In the genomic region with DNA sequence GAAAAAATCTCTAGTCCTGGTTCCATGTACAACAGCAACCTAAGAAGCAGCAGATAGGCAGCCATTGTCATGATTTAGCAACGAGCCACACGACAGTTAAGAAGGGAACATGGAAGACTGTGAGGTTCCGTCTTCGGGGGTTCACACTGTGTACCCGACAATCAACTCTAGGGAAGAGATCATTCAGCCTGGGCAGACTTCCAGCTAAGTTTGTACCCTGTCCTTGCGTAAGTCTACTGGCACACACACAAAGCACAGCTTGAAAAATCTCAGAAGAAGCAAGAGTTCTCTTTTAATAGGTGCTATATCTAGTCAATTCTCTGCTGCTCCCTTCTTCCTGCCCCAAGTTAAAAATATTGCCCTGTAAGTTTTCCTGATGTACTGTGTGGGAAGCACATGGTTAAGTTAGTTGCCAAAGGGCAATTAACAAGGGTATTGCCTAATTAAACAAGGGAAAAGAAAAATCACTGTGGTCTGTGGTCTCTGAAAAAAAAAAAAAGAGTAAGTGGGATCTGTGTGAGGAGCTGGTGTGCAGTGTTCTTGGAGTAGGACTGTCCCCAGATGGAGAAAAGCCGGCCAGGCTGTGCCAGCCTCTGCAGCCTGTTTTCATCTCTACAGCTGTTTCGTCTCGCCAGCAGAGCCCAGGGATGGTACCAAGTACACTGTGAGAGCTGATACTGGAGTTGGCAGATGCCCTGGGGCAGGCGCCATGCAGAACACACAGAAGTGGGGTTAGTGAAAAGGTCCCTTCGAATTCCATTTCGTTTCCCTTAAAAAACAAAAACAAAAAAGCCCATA, we compare ENCODE assay signal across 17 cellular contexts. TPM values are rescaled to one million over a fixed set of nuclear protein-coding genes. Genes with fewer than 3 reads are reported as not detected.
DNase-seq lines count a peak whose midpoint lies in the region; ATAC-seq, FAIRE-seq and TF ChIP-seq lines count a peak whose summit lies in the region.
"Had no signal": no experiment of that assay in that cellular context is flagged by ENCODE, and none has a peak within 500 bp of the region (broad histone marks: within the 10 kb centered on the region; RNA-seq: fewer than 3 reads in every experiment).

No MANE protein-coding gene starts in this region.

- no peak for TF ChIP-seq POLR2A in tibial nerve (IDR thresholded peaks at IDR 0.05)

- H3K27ac ChIP-seq in caudate nucleus (ENCODE audit: low read depth, low read length): peak overlapping the region; percentile 95
- peak overlapping the region; percentile 94 for H3K27ac ChIP-seq in layer of hippocampus (ENCODE audit: low read depth, low read length)
- H3K27ac ChIP-seq in tibial nerve: peak overlapping the region in 3 of 4 donors; percentile 23 to 52 (median 28)
- H3K27ac ChIP-seq in pancreas: no peak overlapping the region
- H3K27ac ChIP-seq: suprapubic skin had no signal

- peak overlapping the region; percentile 30 for H3K27ac Mint-ChIP-seq in activated naive CD4-positive, alpha-beta T cell treated with anti-CD3 and anti-CD28 coated beads, Interleukin-2, amount 10 ng/mL, durations not matched to agents 7 days and 5 days
- H3K27ac Mint-ChIP-seq: activated CD8-positive, alpha-beta T cell treated with anti-CD3 and anti-CD28 coated beads for 36 hours; activated naive CD4-positive, alpha-beta T cell treated with anti-CD3 and anti-CD28 coated beads, Interleukin-2, amount 50 U/mL, for 24 hours; dendritic cell treated with granulocyte-macrophage colony-stimulating factor and Interleukin-4, amounts not matched to agents 40 ng/mL and 50 ng/mL, for 4 days had no signal

- H3K27me3 Mint-ChIP-seq in activated naive CD4-positive, alpha-beta T cell treated with anti-CD3 and anti-CD28 coated beads, Interleukin-2, amount 10 ng/mL, durations not matched to agents 7 days and 5 days: peaks cover 46% of the 10 kb centered on the region
- H3K27me3 Mint-ChIP-seq: activated CD8-positive, alpha-beta T cell treated with anti-CD3 and anti-CD28 coated beads for 36 hours; activated naive CD4-positive, alpha-beta T cell treated with anti-CD3 and anti-CD28 coated beads, Interleukin-2, amount 50 U/mL, for 24 hours; dendritic cell treated with granulocyte-macrophage colony-stimulating factor and Interleukin-4, amounts not matched to agents 40 ng/mL and 50 ng/mL, for 4 days had no signal

- no peak for TF ChIP-seq EP300 in tibial nerve (IDR thresholded peaks at IDR 0.05)

- no peaks in the 10 kb centered on the region for H3K4me1 Mint-ChIP-seq in activated naive CD4-positive, alpha-beta T cell treated with anti-CD3 and anti-CD28 coated beads, Interleukin-2, amount 10 ng/mL, durations not matched to agents 7 days and 5 days
- H3K4me1 Mint-ChIP-seq: activated naive CD4-positive, alpha-beta T cell treated with anti-CD3 and anti-CD28 coated beads, Interleukin-2, amount 50 U/mL, for 24 hours had no signal

- no peak for ATAC-seq in pancreas
- ATAC-seq: activated CD8-positive, alpha-beta T cell treated with anti-CD3 and anti-CD28 coated beads for 36 hours had no signal

- 74 to 78% methylated on average over 12 of the region's 12 CpGs for WGBS in tibial nerve, 2 donors
- 83 to 90% methylated on average over 12 of the region's 12 CpGs for WGBS in pancreas, 2 donors

- DNase-seq in activated naive CD4-positive, alpha-beta T cell treated with anti-CD3 and anti-CD28 coated beads, Interleukin-2, amount 10 ng/mL, durations not matched to agents 7 days and 5 days: no peak
- DNase-seq in activated naive CD4-positive, alpha-beta T cell treated with anti-CD3 and anti-CD28 coated beads, Interleukin-2, amount 50 U/mL, for 16 hours: no peak
- DNase-seq in caudate nucleus (lab: John Stamatoyannopoulos, UW) (peak in 56 of 61 donors; percentile 16 to 95 (median 76)), tibial nerve (ENCODE audit: low spot score in 2 of 2) (peak in 1 of 2 donors; percentile 22), GOT3 (lab: John Stamatoyannopoulos, UW) (no peak), HUDEP-2 (lab: John Stamatoyannopoulos, UW; ENCODE audit: unreplicated experiment in 76 of 76) (no peak), pancreas (no peak)
- DNase-seq: activated CD8-positive, alpha-beta T cell treated with anti-CD3 and anti-CD28 coated beads for 36 hours; Calu3; NCI-H1436 treated with DMSO at 0.1 percent for 48 hours; T1000 had no signal

- no peak overlapping the region for H3K4me3 Mint-ChIP-seq in activated naive CD4-positive, alpha-beta T cell treated with anti-CD3 and anti-CD28 coated beads, Interleukin-2, amount 10 ng/mL, durations not matched to agents 7 days and 5 days
- H3K4me3 Mint-ChIP-seq: activated CD8-positive, alpha-beta T cell treated with anti-CD3 and anti-CD28 coated beads for 36 hours; activated naive CD4-positive, alpha-beta T cell treated with anti-CD3 and anti-CD28 coated beads, Interleukin-2, amount 50 U/mL, for 24 hours; dendritic cell treated with granulocyte-macrophage colony-stimulating factor and Interleukin-4, amounts not matched to agents 40 ng/mL and 50 ng/mL, for 4 days had no signal

- H3K4me3 ChIP-seq in tibial nerve (no peak overlapping the region), pancreas (no peak overlapping the region)
- H3K4me3 ChIP-seq: suprapubic skin had no signal

- H3K9me3 ChIP-seq in tibial nerve (no peaks in the 10 kb centered on the region), pancreas (no peaks in the 10 kb centered on the region)
- H3K9me3 ChIP-seq: suprapubic skin had no signal

- no peaks in the 10 kb centered on the region for H3K9me3 Mint-ChIP-seq in activated naive CD4-positive, alpha-beta T cell treated with anti-CD3 and anti-CD28 coated beads, Interleukin-2, amount 10 ng/mL, durations not matched to agents 7 days and 5 days
- H3K9me3 Mint-ChIP-seq: activated CD8-positive, alpha-beta T cell treated with anti-CD3 and anti-CD28 coated beads for 36 hours; activated naive CD4-positive, alpha-beta T cell treated with anti-CD3 and anti-CD28 coated beads, Interleukin-2, amount 50 U/mL, for 24 hours; dendritic cell treated with granulocyte-macrophage colony-stimulating factor and Interleukin-4, amounts not matched to agents 40 ng/mL and 50 ng/mL, for 4 days had no signal

- H3K4me1 ChIP-seq in tibial nerve: peaks cover 0 to 5% (median 0%) of the 10 kb centered on the region in 4 donors
- no peaks in the 10 kb centered on the region for H3K4me1 ChIP-seq in pancreas

- H3K36me3 ChIP-seq in tibial nerve (peaks cover 0 to 84% (median 0%) of the 10 kb centered on the region in 3 donors), pancreas (peaks cover 0 to 12% (median 0%) of the 10 kb centered on the region in 3 donors)

- no peaks in the 10 kb centered on the region for H3K36me3 Mint-ChIP-seq in activated naive CD4-positive, alpha-beta T cell treated with anti-CD3 and anti-CD28 coated beads, Interleukin-2, amount 10 ng/mL, durations not matched to agents 7 days and 5 days
- H3K36me3 Mint-ChIP-seq: activated naive CD4-positive, alpha-beta T cell treated with anti-CD3 and anti-CD28 coated beads, Interleukin-2, amount 50 U/mL, for 24 hours had no signal

- H3K27me3 ChIP-seq in layer of hippocampus (ENCODE audit: control insufficient read depth, insufficient read depth, low read length): no peaks in the 10 kb centered on the region
- H3K27me3 ChIP-seq in tibial nerve: no peaks in the 10 kb centered on the region
- H3K27me3 ChIP-seq in pancreas: no peaks in the 10 kb centered on the region
- H3K27me3 ChIP-seq: suprapubic skin had no signal

- TF ChIP-seq CTCF in tibial nerve (IDR thresholded peaks at IDR 0.05): no peak
- no peak for TF ChIP-seq CTCF in pancreas (IDR thresholded peaks at IDR 0.05)

- CTCF ChIA-PET in activated naive CD4-positive, alpha-beta T cell treated with anti-CD3 and anti-CD28 coated beads, Interleukin-2, amount 10 ng/mL, durations not matched to agents 7 days and 5 days (lab: Charles Lee): no interaction called here

- FAIRE-seq in pancreas (lab: Jason Lieb, UNC): no peak
- FAIRE-seq: A204.1 had no signal

- intact Hi-C loops in pancreas (cut with DNase I): no loop called here

RNA-seq across cellular contexts. Expression of a gene that starts 6.4 kb away (rescaled TPM):
- total RNA-seq in tibial nerve (not detected), pancreas (under 1 TPM in 2 of 6 donors, not detected in 4; 0.26 to 0.28 TPM)
- 1 to 10 TPM in 1 of 2 donors, under 1 TPM in 1; 0.27 to 1.1 TPM for polyA plus RNA-seq in pancreas
- total RNA-seq: activated CD8-positive, alpha-beta T cell treated with anti-CD3 and anti-CD28 coated beads for 36 hours; Calu3; pulmonary artery endothelial cell; suprapubic skin had no signal

RNA-seq across cellular contexts. Expression of a gene that starts 30.2 kb away (rescaled TPM):
- total RNA-seq in tibial nerve (10 to 100 TPM; 33.0 to 62.0 (median 47.4) TPM), pancreas (1 to 10 TPM in 2 of 6 donors, under 1 TPM in 4; 0.08 to 3.0 (median 0.78) TPM)
- 1 to 10 TPM; 2.2 to 5.4 TPM for polyA plus RNA-seq in pancreas

Comparison
In these comparisons a context has a peak if more than half of its experiments do, and no peak if none do; other contexts are left out.
1. DNase-seq: peak in caudate nucleus (56 of 61); none in activated naive CD4-positive, alpha-beta T cell treated with anti-CD3 and anti-CD28 coated beads, Interleukin-2, amount 10 ng/mL, durations not matched to agents 7 days and 5 days (single experiment), activated naive CD4-positive, alpha-beta T cell treated with anti-CD3 and anti-CD28 coated beads, Interleukin-2, amount 50 U/mL, for 16 hours (single experiment), GOT3 (single experiment), HUDEP-2 (0 of 76) and pancreas (0 of 6).
2. H3K27ac ChIP-seq: peak in caudate nucleus (single experiment), layer of hippocampus (single experiment) and tibial nerve (3 of 4); none in pancreas (0 of 4).
3. RNA of a gene that starts 30.2 kb away (total RNA-seq): 33.0 to 62.0 TPM in tibial nerve; 0.08 to 3.0 TPM in pancreas; every median in the first group is over 4 times any median in the second.